In genomic region chr15:22098616-22099253, GRCh38 we compare ENCODE assay signal across 18 cellular contexts. TPM values are rescaled to one million over a fixed set of nuclear protein-coding genes. Genes with fewer than 3 reads are reported as not detected.
DNase-seq lines count a peak whose midpoint lies in the region; ATAC-seq lines count a peak whose summit lies in the region.
"Not testable (repeated sequence)": the region's sequence is repeated elsewhere in the genome, so short reads cannot be mapped to it uniquely, and the experiment has no call there.
"Had no signal": no experiment of that assay in that cellular context is flagged by ENCODE, and none has a peak within 500 bp of the region (broad histone marks: within the 10 kb centered on the region; RNA-seq: fewer than 3 reads in every experiment).

No MANE protein-coding gene starts in this region.

- CTCF ChIA-PET in activated CD4-positive, alpha-beta T cell treated with anti-CD3 and anti-CD28 coated beads for 36 hours (lab: Charles Lee); naive thymus-derived CD4-positive, alpha-beta T cell (lab: Charles Lee): not testable (repeated sequence)

- H3K9me3 ChIP-seq in naive thymus-derived CD4-positive, alpha-beta T cell (ENCODE audit: control insufficient read depth in 2 of 3, low read length in 3 of 3) = not testable (repeated sequence)

- not testable (repeated sequence) for H3K4me3 ChIP-seq in naive thymus-derived CD4-positive, alpha-beta T cell (ENCODE audit: low read length)

- DNase-seq in activated CD4-positive, alpha-beta T cell treated with anti-CD3 and anti-CD28 coated beads for 36 hours; activated naive CD4-positive, alpha-beta T cell treated with anti-CD3 and anti-CD28 coated beads, Interleukin-2, amount 50 U/mL, for 72 hours (ENCODE audit: low spot score in 2 of 2); naive thymus-derived CD4-positive, alpha-beta T cell: not testable (repeated sequence)

- not testable (repeated sequence) for H3K27ac Mint-ChIP-seq in activated CD4-positive, alpha-beta T cell treated with anti-CD3 and anti-CD28 coated beads for 36 hours; activated naive CD4-positive, alpha-beta T cell treated with anti-CD3 and anti-CD28 coated beads, Interleukin-2, amount 50 U/mL, for 72 hours; naive thymus-derived CD4-positive, alpha-beta T cell

- not testable (repeated sequence) for H3K27ac ChIP-seq in naive thymus-derived CD4-positive, alpha-beta T cell (ENCODE audit: low read depth, low read length)

- POLR2A ChIA-PET in activated CD4-positive, alpha-beta T cell treated with anti-CD3 and anti-CD28 coated beads for 36 hours (lab: Charles Lee); naive thymus-derived CD4-positive, alpha-beta T cell (lab: Charles Lee): not testable (repeated sequence)

- not testable (repeated sequence) for H3K4me1 ChIP-seq in naive thymus-derived CD4-positive, alpha-beta T cell (ENCODE audit: control insufficient read depth in 2 of 2, insufficient read depth in 2 of 2, low read length in 2 of 2)

- H3K9me3 Mint-ChIP-seq in activated CD4-positive, alpha-beta T cell treated with anti-CD3 and anti-CD28 coated beads for 36 hours (ENCODE audit: low read depth); activated naive CD4-positive, alpha-beta T cell treated with anti-CD3 and anti-CD28 coated beads, Interleukin-2, amount 50 U/mL, for 72 hours; naive thymus-derived CD4-positive, alpha-beta T cell: not testable (repeated sequence)

- ATAC-seq in GM18519 (IDR thresholded peaks at IDR 0.05; ENCODE audit: low FRiP score, unreplicated experiment) (peak; percentile 33), GM19438 (IDR thresholded peaks at IDR 0.05; ENCODE audit: low read depth, unreplicated experiment) (peak; percentile 48), HG02610 (IDR thresholded peaks at IDR 0.05; ENCODE audit: unreplicated experiment) (peak; percentile 9), HG03342 (IDR thresholded peaks at IDR 0.05; ENCODE audit: unreplicated experiment) (peak; percentile 33)
- peak; percentile 75 for ATAC-seq in activated CD4-positive, alpha-beta T cell treated with anti-CD3 and anti-CD28 coated beads for 36 hours
- ATAC-seq in activated naive CD4-positive, alpha-beta T cell treated with anti-CD3 and anti-CD28 coated beads, Interleukin-2, amount 50 U/mL, for 72 hours = peak; percentile 64 to 66
- ATAC-seq in naive thymus-derived CD4-positive, alpha-beta T cell = peak; percentile 72

- not testable (repeated sequence) for H3K27me3 Mint-ChIP-seq in activated CD4-positive, alpha-beta T cell treated with anti-CD3 and anti-CD28 coated beads for 36 hours; naive thymus-derived CD4-positive, alpha-beta T cell

- H3K36me3 Mint-ChIP-seq in activated CD4-positive, alpha-beta T cell treated with anti-CD3 and anti-CD28 coated beads for 36 hours (ENCODE audit: low read depth); activated naive CD4-positive, alpha-beta T cell treated with anti-CD3 and anti-CD28 coated beads, Interleukin-2, amount 50 U/mL, for 72 hours; naive thymus-derived CD4-positive, alpha-beta T cell: not testable (repeated sequence)

- intact Hi-C loops in activated CD4-positive, alpha-beta T cell treated with anti-CD3 and anti-CD28 coated beads for 36 hours (cut with DNase I, micrococcal nuclease); naive thymus-derived CD4-positive, alpha-beta T cell (cut with micrococcal nuclease): not testable (repeated sequence)

- H3K36me3 ChIP-seq in naive thymus-derived CD4-positive, alpha-beta T cell (ENCODE audit: control insufficient read depth in 2 of 3, insufficient read depth in 3 of 3, low read length in 3 of 3) = not testable (repeated sequence)

- H3K4me3 Mint-ChIP-seq in activated CD4-positive, alpha-beta T cell treated with anti-CD3 and anti-CD28 coated beads for 36 hours; naive thymus-derived CD4-positive, alpha-beta T cell: not testable (repeated sequence)

- H3K27me3 ChIP-seq in naive thymus-derived CD4-positive, alpha-beta T cell (ENCODE audit: control insufficient read depth in 2 of 2, insufficient read depth in 2 of 2, low read length in 2 of 2) = not testable (repeated sequence)

- not testable (repeated sequence) for H3K4me1 Mint-ChIP-seq in activated CD4-positive, alpha-beta T cell treated with anti-CD3 and anti-CD28 coated beads for 36 hours; naive thymus-derived CD4-positive, alpha-beta T cell

RNA-seq across cellular contexts. Expression of gene OR4M2, which starts 18.4 kb away (rescaled TPM):
- not detected for total RNA-seq in activated CD4-positive, alpha-beta T cell treated with anti-CD3 and anti-CD28 coated beads for 36 hours
- total RNA-seq in activated naive CD4-positive, alpha-beta T cell treated with anti-CD3 and anti-CD28 coated beads, Interleukin-2, amount 50 U/mL, for 72 hours = not detected
- not detected for total RNA-seq in naive thymus-derived CD4-positive, alpha-beta T cell
- not detected for polyA plus RNA-seq in naive thymus-derived CD4-positive, alpha-beta T cell
- total RNA-seq: aorta, colonic mucosa, Daoy, epithelial cell of proximal tubule, left ventricle myocardium inferior, mesenteric fat pad, myocyte, PC-9, progenitor cell of endocrine pancreas, right lobe of liver, upper lobe of left lung had no signal
- polyA plus RNA-seq: aorta had no signal

Comparison
In these comparisons a context has a peak if more than half of its experiments do, and no peak if none do; other contexts are left out.
1. ATAC-seq: peak in every context shown above with its lines; median percentile 75 in activated CD4-positive, alpha-beta T cell treated with anti-CD3 and anti-CD28 coated beads for 36 hours; 72 in naive thymus-derived CD4-positive, alpha-beta T cell; 65 in activated naive CD4-positive, alpha-beta T cell treated with anti-CD3 and anti-CD28 coated beads, Interleukin-2, amount 50 U/mL, for 72 hours; 48 in GM19438; 33 in GM18519; 33 in HG03342; 9 in HG02610.